8 cellular contexts compared by ENCODE assay signal in genomic region chr11:47177846-47178245, GRCh38. TPM values are rescaled to one million over a fixed set of nuclear protein-coding genes. Genes with fewer than 3 reads are reported as not detected.
DNase-seq lines count a peak whose midpoint lies in the region; ATAC-seq, FAIRE-seq and TF ChIP-seq lines count a peak whose summit lies in the region.

No MANE protein-coding gene starts in this region.

- DNase-seq in GM23338 (ENCODE audit: low spot score) = no peak
- DNase-seq in hepatocyte (ENCODE audit: low spot score) = no peak
- no peak for DNase-seq in small intestine
- no peak for DNase-seq in NCI-H2029 (lab: John Stamatoyannopoulos, UW)
- no peak for DNase-seq in EL

- no peaks in the 10 kb centered on the region for H3K9me3 ChIP-seq in hepatocyte (ENCODE audit: low read depth)
- no peaks in the 10 kb centered on the region for H3K9me3 ChIP-seq in small intestine (ENCODE audit: control insufficient read depth, low read depth)

- H3K27ac ChIP-seq in GM23338 (ENCODE audit: low read depth) = peak overlapping the region; percentile 97
- peak overlapping the region; percentile 96 for H3K27ac ChIP-seq in hepatocyte
- peak overlapping the region; percentile 91 to 98 for H3K27ac ChIP-seq in small intestine (ENCODE audit: low read depth in 1 of 2, low read length in 1 of 2)

- peak overlapping the region; percentile 99 for H3K27ac Mint-ChIP-seq in GM23338
- peak overlapping the region; percentile 98 for H3K27ac Mint-ChIP-seq in activated T-helper 17 cell treated with anti-CD3 and anti-CD28 coated beads, Interleukin-2, amount 50 U/mL, for 72 hours

- H2AFZ ChIP-seq in GM23338 = no peak overlapping the region
- no peak overlapping the region for H2AFZ ChIP-seq in hepatocyte

- no peaks in the 10 kb centered on the region for H3K36me3 ChIP-seq in GM23338 (ENCODE audit: insufficient read depth)
- no peaks in the 10 kb centered on the region for H3K36me3 ChIP-seq in hepatocyte (replicated peaks; ENCODE audit: insufficient read depth, low read depth)
- peaks cover 4 to 6% of the 10 kb centered on the region in 2 donors for H3K36me3 ChIP-seq in small intestine (ENCODE audit: control insufficient read depth in 2 of 2, insufficient read depth in 2 of 2, low read length in 2 of 2)

- H3K4me2 ChIP-seq in GM23338 (peak overlapping the region; percentile 97; the same call in 1 of the 2 replicates), hepatocyte (peak overlapping the region; percentile 85)

- no peaks in the 10 kb centered on the region for H3K9me3 Mint-ChIP-seq in GM23338
- no peaks in the 10 kb centered on the region for H3K9me3 Mint-ChIP-seq in activated T-helper 17 cell treated with anti-CD3 and anti-CD28 coated beads, Interleukin-2, amount 50 U/mL, for 72 hours

- whole genome bisulfite sequencing in hepatocyte (ENCODE audit: low lambda C conversion rate, missing lambda C conversion rate) = 78% methylated on average over 6 of the region's 6 CpGs
- WGBS in small intestine, 3 donors = 59 to 71% (median 66%) methylated on average over 6 of the region's 6 CpGs

- H3K4me3 Mint-ChIP-seq in GM23338 = peak overlapping the region; percentile 95; the same call in 2 of the 3 replicates
- H3K4me3 Mint-ChIP-seq in activated T-helper 17 cell treated with anti-CD3 and anti-CD28 coated beads, Interleukin-2, amount 50 U/mL, for 72 hours = peak overlapping the region; percentile 93

- H3K79me2 ChIP-seq in GM23338 (replicated peaks; ENCODE audit: insufficient read depth) (peaks cover 40% of the 10 kb centered on the region), hepatocyte (peaks cover 62% of the 10 kb centered on the region)

- H3K4me3 ChIP-seq in GM23338 (peak overlapping the region; percentile 100; the same call in 1 of the 2 replicates), hepatocyte (no peak overlapping the region), small intestine (ENCODE audit: low read depth in 1 of 2, low read length in 2 of 2) (no peak overlapping the region)

- H3K9me2 ChIP-seq in GM23338 (ENCODE audit: insufficient read depth) (no peaks in the 10 kb centered on the region), hepatocyte (replicated peaks; ENCODE audit: insufficient read depth) (no peaks in the 10 kb centered on the region)

- peaks cover 5% of the 10 kb centered on the region; the same call in 1 of the 2 replicates for H3K4me1 ChIP-seq in GM23338 (ENCODE audit: insufficient read depth)
- peaks cover 13% of the 10 kb centered on the region for H3K4me1 ChIP-seq in hepatocyte (ENCODE audit: insufficient read depth)
- H3K4me1 ChIP-seq in small intestine (ENCODE audit: control insufficient read depth in 2 of 2, insufficient read depth in 1 of 2, low read depth in 1 of 2, low read length in 1 of 2) = peaks cover 2 to 6% of the 10 kb centered on the region in 2 donors

- H4K20me1 ChIP-seq in GM23338 (replicated peaks; ENCODE audit: insufficient read depth) (no peaks in the 10 kb centered on the region; the same call in 1 of the 2 replicates), hepatocyte (ENCODE audit: insufficient read depth, poor library complexity, severe bottlenecking) (peaks cover 6% of the 10 kb centered on the region)

- peaks cover 17% of the 10 kb centered on the region for H3F3A ChIP-seq in GM23338 (replicated peaks; ENCODE audit: low read depth)

- H3K36me3 Mint-ChIP-seq in GM23338 (ENCODE audit: low read depth) = peaks cover 25% of the 10 kb centered on the region
- peaks cover 25% of the 10 kb centered on the region for H3K36me3 Mint-ChIP-seq in activated T-helper 17 cell treated with anti-CD3 and anti-CD28 coated beads, Interleukin-2, amount 50 U/mL, for 72 hours (ENCODE audit: low read depth)

- FAIRE-seq in small intestine (lab: Jason Lieb, UNC) = no peak

- H3K4me1 Mint-ChIP-seq in GM23338 = peaks cover 19% of the 10 kb centered on the region
- H3K4me1 Mint-ChIP-seq in activated T-helper 17 cell treated with anti-CD3 and anti-CD28 coated beads, Interleukin-2, amount 50 U/mL, for 72 hours = peaks cover 20% of the 10 kb centered on the region

- H3K27me3 ChIP-seq in GM23338 (ENCODE audit: insufficient read depth) = no peaks in the 10 kb centered on the region
- no peaks in the 10 kb centered on the region for H3K27me3 ChIP-seq in hepatocyte
- H3K27me3 ChIP-seq in small intestine (ENCODE audit: control insufficient read depth in 2 of 2, insufficient read depth in 2 of 2, low read length in 2 of 2) = no peaks in the 10 kb centered on the region

- peaks cover 22% of the 10 kb centered on the region for H3K27me3 Mint-ChIP-seq in GM23338 (ENCODE audit: insufficient read depth, low read depth, poor library complexity)
- no peaks in the 10 kb centered on the region for H3K27me3 Mint-ChIP-seq in activated T-helper 17 cell treated with anti-CD3 and anti-CD28 coated beads, Interleukin-2, amount 50 U/mL, for 72 hours

- TF ChIP-seq CTCF in GM23338 (conservative IDR thresholded peaks at IDR 0.05; ENCODE audit: low read depth in 2 of 2) (no peak), hepatocyte (IDR thresholded peaks at IDR 0.05; ENCODE audit: poor library complexity) (no peak)

- no peak for ATAC-seq in GM23338
- ATAC-seq in activated T-helper 17 cell treated with anti-CD3 and anti-CD28 coated beads, Interleukin-2, amount 50 U/mL, for 72 hours (replicated peaks) = no peak
- no peak for ATAC-seq in HG02884 (IDR thresholded peaks at IDR 0.05; ENCODE audit: unreplicated experiment)
- no peak for ATAC-seq in GM21825 (IDR thresholded peaks at IDR 0.05; ENCODE audit: unreplicated experiment)

TF ChIP-seq in GM23338, 12 proteins besides CTCF, POLR2A, EP300 and RAD21:
- no peak for TF ChIP-seq REST (IDR thresholded peaks at IDR 0.05; ENCODE audit: unreplicated experiment)
- no peak for TF ChIP-seq ZNF331 (CRISPR knock-in tag; IDR thresholded peaks at IDR 0.05; ENCODE audit: low read depth)
- TF ChIP-seq EZH2phosphoT487 (IDR thresholded peaks at IDR 0.05; ENCODE audit: unreplicated experiment) = no peak

RNA-seq across cellular contexts. Expression of gene ARFGAP2, which starts 1.2 kb away (rescaled TPM):
- 111 and 122 TPM in 2 replicates for total RNA-seq in GM23338 (2014; rRNA removed; shearing (Covaris generic))
- polyA plus RNA-seq in GM23338 (2016; fragmentation: Nextera tagmentation; extraction: Ambion mirVana) (24.2 and 25.6 TPM in 2 replicates), hepatocyte (64.3 and 76.9 TPM in 2 replicates), small intestine (10 to 100 TPM; 53.0 to 64.4 (median 64.4) TPM)
- total RNA-seq in activated T-helper 17 cell treated with anti-CD3 and anti-CD28 coated beads, Interleukin-2, amount 50 U/mL, for 72 hours = 10 to 100 TPM; 70.0 to 96.9 TPM
- total RNA-seq in hepatocyte = 135 and 146 TPM in 2 replicates

RNA-seq across cellular contexts. Expression of gene PACSIN3, which starts 8.4 kb away (rescaled TPM):
- 66.5 and 72.1 TPM in 2 replicates for total RNA-seq in GM23338 (2014; rRNA removed; shearing (Covaris generic))
- polyA plus RNA-seq in GM23338 (2016; fragmentation: Nextera tagmentation; extraction: Ambion mirVana) (38.8 and 39.6 TPM in 2 replicates), hepatocyte (68.1 and 70.7 TPM in 2 replicates), small intestine (1 to 10 TPM; 2.0 to 6.5 (median 4.9) TPM)
- total RNA-seq in activated T-helper 17 cell treated with anti-CD3 and anti-CD28 coated beads, Interleukin-2, amount 50 U/mL, for 72 hours = 1 to 10 TPM; 3.2 to 3.5 TPM
- 35.2 and 53.7 TPM in 2 replicates for total RNA-seq in hepatocyte

RNA-seq across cellular contexts. Expression of gene DDB2, which starts 36.9 kb away (rescaled TPM):
- total RNA-seq in GM23338 (2014; rRNA removed; shearing (Covaris generic)) = 62.5 and 63.1 TPM in 2 replicates
- polyA plus RNA-seq in GM23338 (2016; fragmentation: Nextera tagmentation; extraction: Ambion mirVana) (58.7 and 60.2 TPM in 2 replicates), hepatocyte (25.7 and 28.2 TPM in 2 replicates), small intestine (10 to 100 TPM; 25.1 to 39.4 (median 26.2) TPM)
- 100 to 1,000 TPM; 202 to 335 TPM for total RNA-seq in activated T-helper 17 cell treated with anti-CD3 and anti-CD28 coated beads, Interleukin-2, amount 50 U/mL, for 72 hours
- total RNA-seq in hepatocyte = 17.2 and 17.7 TPM in 2 replicates
